ENCODE assay signal across 8 cellular contexts in genomic region chr11:2151500-2152257, GRCh38. TPM values are rescaled to one million over a fixed set of nuclear protein-coding genes. Genes with fewer than 3 reads are reported as not detected.
DNase-seq lines count a peak whose midpoint lies in the region; ATAC-seq and TF ChIP-seq lines count a peak whose summit lies in the region.

No MANE protein-coding gene starts in this region.

- ATAC-seq in HG02588 (IDR thresholded peaks at IDR 0.05; ENCODE audit: unreplicated experiment), result no peak

- 2 to 3% methylated on average over 20 to 22 of the region's 22 CpGs for WGBS in testis, 2 donors

- no peak overlapping the region for H2AFZ ChIP-seq in osteoblast (ENCODE audit: low read length)

- H3K27me3 ChIP-seq in SJSA1 (replicated peaks) (peaks cover 29% of the 10 kb centered on the region), osteoblast (ENCODE audit: insufficient read depth, low read length) (peaks cover 27% of the 10 kb centered on the region), testis (no peaks in the 10 kb centered on the region)

- intact Hi-C loops in testis (cut with DNase I; ENCODE audit: low total_unique reads), result loop anchor here (10.0 kb wide), 2 partner anchors 317 to 497 kb away; partner anchors contain the start of genes SYT8 and TNNI2

- H3K4me1 ChIP-seq in SJSA1 (replicated peaks) (peaks cover 5% of the 10 kb centered on the region; the same call in 1 of the 2 replicates), osteoblast (ENCODE audit: insufficient read depth, low read length) (no peaks in the 10 kb centered on the region), testis (peaks cover 4% of the 10 kb centered on the region)

- H3K27ac ChIP-seq in SJSA1, result no peak overlapping the region
- H3K27ac ChIP-seq in osteoblast (ENCODE audit: low read depth, low read length), result no peak overlapping the region
- no peak overlapping the region for H3K27ac ChIP-seq in testis

- no peak overlapping the region for H3K4me2 ChIP-seq in osteoblast (ENCODE audit: insufficient read depth, low read length)

- H3K4me3 ChIP-seq in SJSA1, result no peak overlapping the region
- H3K4me3 ChIP-seq in osteoblast (ENCODE audit: insufficient read depth, low read length), result no peak overlapping the region
- no peak overlapping the region for H3K4me3 ChIP-seq in testis

- peak; percentile 77 for TF ChIP-seq CTCF in osteoblast (IDR thresholded peaks at IDR 0.05; ENCODE audit: extremely low read depth, low read depth, low read length)
- TF ChIP-seq CTCF in testis (IDR thresholded peaks at IDR 0.05), result peak; percentile 75 to 97 (median 96)

- no peak for TF ChIP-seq POLR2A in testis (IDR thresholded peaks at IDR 0.05)

- H3K79me2 ChIP-seq in osteoblast (ENCODE audit: insufficient read depth, low read length), result no peaks in the 10 kb centered on the region

- no peaks in the 10 kb centered on the region for H3K36me3 ChIP-seq in SJSA1
- no peaks in the 10 kb centered on the region for H3K36me3 ChIP-seq in osteoblast (ENCODE audit: insufficient read depth, low read length)
- no peaks in the 10 kb centered on the region for H3K36me3 ChIP-seq in testis (ENCODE audit: low read depth, missing control alignments)

- DNase-seq in DMS79 treated with DMSO at 0.1 percent for 48 hours (lab: John Stamatoyannopoulos, UW) (peak; percentile 42), LoVo (ENCODE audit: low spot score) (peak; percentile 77), SJSA1 (ENCODE audit: low read depth in 1 of 2, low spot score in 2 of 2) (peak; percentile 80 to 82), foreskin melanocyte (peak; percentile 17), osteoblast (ENCODE audit: insufficient read length, low spot score, missing footprints) (peak; percentile 98), testis (peak; percentile 91)
- DNase-seq in activated effector memory CD4-positive, alpha-beta T cell treated with anti-CD3 and anti-CD28 coated beads, Interleukin-2, amount 50 U/mL, for 16 hours, result peak; percentile 91

- peaks cover 8% of the 10 kb centered on the region for H4K20me1 ChIP-seq in osteoblast (ENCODE audit: insufficient read depth, low read length)

- no peaks in the 10 kb centered on the region for H3K9me3 ChIP-seq in SJSA1 (replicated peaks)
- no peaks in the 10 kb centered on the region for H3K9me3 ChIP-seq in osteoblast (ENCODE audit: low read depth, low read length)
- no peaks in the 10 kb centered on the region for H3K9me3 ChIP-seq in testis

RNA-seq across cellular contexts. Expression of gene INS, which starts 9.3 kb away (rescaled TPM):
- not detected in 2 replicates for total RNA-seq in SJSA1 (2014; rRNA removed; shearing (Covaris generic))
- not detected in 2 replicates for total RNA-seq in osteoblast
- not detected for total RNA-seq in testis
- polyA plus RNA-seq in testis (ENCODE audit: insufficient read depth, low read depth, low replicate concordance), result not detected

RNA-seq across cellular contexts. Expression of gene IGF2, which starts 12.5 kb away (rescaled TPM):
- total RNA-seq in SJSA1 (2014; rRNA removed; shearing (Covaris generic)), result 29.7 and 31.5 TPM in 2 replicates
- total RNA-seq in osteoblast (53.9 and 68.8 TPM in 2 replicates), testis (100 to 1,000 TPM in 1 of 2 donors, 10 to 100 TPM in 1; 69.8 to 104 TPM)
- 52.3 TPM for polyA plus RNA-seq in testis (ENCODE audit: insufficient read depth, low read depth, low replicate concordance)

RNA-seq across cellular contexts. Expression of gene TH, which starts 19.9 kb away (rescaled TPM):
- total RNA-seq in SJSA1 (2014; rRNA removed; shearing (Covaris generic)), result not detected in 2 replicates
- total RNA-seq in osteoblast (under 0.01 TPM in 1 of 2 replicates, not detected in the other), testis (1 to 10 TPM; 1.1 to 2.0 TPM)
- polyA plus RNA-seq in testis (ENCODE audit: insufficient read depth, low read depth, low replicate concordance), result 1.2 TPM

Comparison
In these comparisons a context has a peak if more than half of its experiments do, and no peak if none do; other contexts are left out.
1. DNase-seq: peak in every context shown above with its lines; median percentile 98 in osteoblast; 91 in activated effector memory CD4-positive, alpha-beta T cell treated with anti-CD3 and anti-CD28 coated beads, Interleukin-2, amount 50 U/mL, for 16 hours; 91 in testis; 81 in SJSA1; 77 in LoVo; 42 in DMS79 treated with DMSO at 0.1 percent for 48 hours; 17 in foreskin melanocyte.